In genomic region chr17:8068736-8069586, GRCh38 we compare ENCODE assay signal across 13 cellular contexts. TPM values are rescaled to one million over a fixed set of nuclear protein-coding genes. Genes with fewer than 3 reads are reported as not detected.
A peak's percentile ranks its signal among the peaks of the same experiment; 100 is the strongest.
DNase-seq lines count a peak whose midpoint lies in the region; ATAC-seq and TF ChIP-seq lines count a peak whose summit lies in the region.
"Had no signal": no experiment of that assay in that cellular context is flagged by ENCODE, and none has a peak within 500 bp of the region (broad histone marks: within the 10 kb centered on the region; RNA-seq: fewer than 3 reads in every experiment).

No MANE protein-coding gene starts in this region.

- H3K9me3 Mint-ChIP-seq in natural killer cell treated with Interleukin-12 subunit alpha and Interleukin-12 subunit beta and Interleukin-15 and Interleukin-18, amount 100 ng/mL, for 72 hours: no peaks in the 10 kb centered on the region
- H3K9me3 Mint-ChIP-seq: activated naive CD4-positive, alpha-beta T cell treated with anti-CD3 and anti-CD28 coated beads, Interleukin-2, amount 50 U/mL, for 24 hours had no signal

- TF ChIP-seq POLR2A in erythroblast (IDR thresholded peaks at IDR 0.05; ENCODE audit: low read length): no peak

- H3K27me3 Mint-ChIP-seq in natural killer cell treated with Interleukin-12 subunit alpha and Interleukin-12 subunit beta and Interleukin-15 and Interleukin-18, amount 100 ng/mL, for 72 hours: peaks cover 17 to 23% of the 10 kb centered on the region in 2 donors

- DNase-seq in LoVo (ENCODE audit: low spot score) (peak; percentile 15), erythroblast (lab: John Stamatoyannopoulos, UW) (peak; percentile 28 to 42), NCI-H446 (lab: John Stamatoyannopoulos, UW) (no peak)
- DNase-seq in natural killer cell treated with Interleukin-12 subunit alpha and Interleukin-12 subunit beta and Interleukin-15 and Interleukin-18, amount 100 ng/mL, for 72 hours (ENCODE audit: low spot score): no peak
- DNase-seq in activated T-cell treated with anti-CD3 and anti-CD28 coated beads, Interleukin-2, amount 50 U/mL, for 48 hours: no peak
- DNase-seq: activated CD8-positive, alpha-beta memory T cell treated with anti-CD3 and anti-CD28 coated beads for 24 hours; KG1; PC-3; T-helper 9 cell had no signal

- no peaks in the 10 kb centered on the region for H3K36me3 Mint-ChIP-seq in natural killer cell treated with Interleukin-12 subunit alpha and Interleukin-12 subunit beta and Interleukin-15 and Interleukin-18, amount 100 ng/mL, for 72 hours
- H3K36me3 Mint-ChIP-seq: activated naive CD4-positive, alpha-beta T cell treated with anti-CD3 and anti-CD28 coated beads, Interleukin-2, amount 50 U/mL, for 24 hours had no signal

- H3K4me3 Mint-ChIP-seq in natural killer cell treated with Interleukin-12 subunit alpha and Interleukin-12 subunit beta and Interleukin-15 and Interleukin-18, amount 100 ng/mL, for 72 hours: peak overlapping the region; percentile 38
- H3K4me3 Mint-ChIP-seq: activated naive CD4-positive, alpha-beta T cell treated with anti-CD3 and anti-CD28 coated beads, Interleukin-2, amount 50 U/mL, for 24 hours had no signal

- peak overlapping the region in 1 of 2 donors; percentile 33 for H3K27ac Mint-ChIP-seq in natural killer cell treated with Interleukin-12 subunit alpha and Interleukin-12 subunit beta and Interleukin-15 and Interleukin-18, amount 100 ng/mL, for 72 hours
- H3K27ac Mint-ChIP-seq: activated naive CD4-positive, alpha-beta T cell treated with anti-CD3 and anti-CD28 coated beads, Interleukin-2, amount 50 U/mL, for 24 hours had no signal

- ATAC-seq in natural killer cell treated with Interleukin-12 subunit alpha and Interleukin-12 subunit beta and Interleukin-15 and Interleukin-18, amount 100 ng/mL, for 72 hours: peak in 1 of 2 donors; percentile 61
- no peak for ATAC-seq in GM21825 (IDR thresholded peaks at IDR 0.05; ENCODE audit: unreplicated experiment)
- ATAC-seq: PC-3 had no signal

- H3K4me1 Mint-ChIP-seq in natural killer cell treated with Interleukin-12 subunit alpha and Interleukin-12 subunit beta and Interleukin-15 and Interleukin-18, amount 100 ng/mL, for 72 hours (ENCODE audit: low read depth in 2 of 2): peaks cover 14 to 17% of the 10 kb centered on the region in 2 donors

RNA-seq across cellular contexts. Expression of gene ALOX12B, which starts 18.6 kb away (rescaled TPM):
- under 1 TPM in 1 of 2 donors, not detected in 1; 0.62 TPM for total RNA-seq in natural killer cell treated with Interleukin-12 subunit alpha and Interleukin-12 subunit beta and Interleukin-15 and Interleukin-18, amount 100 ng/mL, for 72 hours
- total RNA-seq: cerebellum had no signal

RNA-seq across cellular contexts. Expression of gene ALOX15B, which starts 30.1 kb away (rescaled TPM):
- total RNA-seq in natural killer cell treated with Interleukin-12 subunit alpha and Interleukin-12 subunit beta and Interleukin-15 and Interleukin-18, amount 100 ng/mL, for 72 hours: not detected
- total RNA-seq: cerebellum, PC-3 had no signal

RNA-seq across cellular contexts. Expression of gene ALOXE3, which starts 49.4 kb away (rescaled TPM):
- total RNA-seq in natural killer cell treated with Interleukin-12 subunit alpha and Interleukin-12 subunit beta and Interleukin-15 and Interleukin-18, amount 100 ng/mL, for 72 hours: not detected

RNA-seq across cellular contexts. Expression of gene HES7, which starts 54.9 kb away (rescaled TPM):
- total RNA-seq in natural killer cell treated with Interleukin-12 subunit alpha and Interleukin-12 subunit beta and Interleukin-15 and Interleukin-18, amount 100 ng/mL, for 72 hours: not detected
- total RNA-seq: PC-3, vagina had no signal

Comparison
In these comparisons a context has a peak if more than half of its experiments do, and no peak if none do; other contexts are left out.
1. DNase-seq: peak in LoVo (single experiment) and erythroblast (2 of 2); none in natural killer cell treated with Interleukin-12 subunit alpha and Interleukin-12 subunit beta and Interleukin-15 and Interleukin-18, amount 100 ng/mL, for 72 hours (single experiment), activated T-cell treated with anti-CD3 and anti-CD28 coated beads, Interleukin-2, amount 50 U/mL, for 48 hours (0 of 2) and NCI-H446 (0 of 2).